Comparison of ENCODE assay signal across 1 cellular context in the genomic region with DNA sequence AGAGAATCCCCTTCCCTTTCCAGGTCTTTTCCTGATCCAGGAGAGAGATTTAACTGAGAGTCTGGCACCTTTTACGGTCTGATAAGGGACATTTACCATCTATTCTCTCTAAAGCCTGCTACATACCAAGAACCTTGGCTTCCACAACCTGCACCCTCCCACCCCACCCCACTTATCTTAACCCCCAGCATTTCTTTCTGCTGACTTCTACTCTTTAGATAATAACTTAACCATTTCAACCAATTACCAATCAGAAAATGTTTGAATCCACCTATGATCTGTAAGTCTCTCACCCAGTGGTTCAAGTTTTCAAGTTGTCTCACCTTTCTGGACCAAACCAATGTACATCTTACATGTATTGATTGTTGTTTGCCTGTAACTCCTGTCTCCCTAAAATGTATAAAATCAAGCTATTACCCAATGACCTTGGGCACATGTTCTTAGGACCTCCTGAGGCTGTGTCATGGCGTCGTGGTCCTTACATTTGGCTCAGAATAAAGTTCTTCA.
TF ChIP-seq lines count a peak whose summit lies in the region.

No MANE protein-coding gene starts in this region.

TF ChIP-seq in K562, 482 proteins besides CTCF, POLR2A, EP300 and RAD21 (continued from another document and continues in another):
- TF ChIP-seq, protein P1, sequence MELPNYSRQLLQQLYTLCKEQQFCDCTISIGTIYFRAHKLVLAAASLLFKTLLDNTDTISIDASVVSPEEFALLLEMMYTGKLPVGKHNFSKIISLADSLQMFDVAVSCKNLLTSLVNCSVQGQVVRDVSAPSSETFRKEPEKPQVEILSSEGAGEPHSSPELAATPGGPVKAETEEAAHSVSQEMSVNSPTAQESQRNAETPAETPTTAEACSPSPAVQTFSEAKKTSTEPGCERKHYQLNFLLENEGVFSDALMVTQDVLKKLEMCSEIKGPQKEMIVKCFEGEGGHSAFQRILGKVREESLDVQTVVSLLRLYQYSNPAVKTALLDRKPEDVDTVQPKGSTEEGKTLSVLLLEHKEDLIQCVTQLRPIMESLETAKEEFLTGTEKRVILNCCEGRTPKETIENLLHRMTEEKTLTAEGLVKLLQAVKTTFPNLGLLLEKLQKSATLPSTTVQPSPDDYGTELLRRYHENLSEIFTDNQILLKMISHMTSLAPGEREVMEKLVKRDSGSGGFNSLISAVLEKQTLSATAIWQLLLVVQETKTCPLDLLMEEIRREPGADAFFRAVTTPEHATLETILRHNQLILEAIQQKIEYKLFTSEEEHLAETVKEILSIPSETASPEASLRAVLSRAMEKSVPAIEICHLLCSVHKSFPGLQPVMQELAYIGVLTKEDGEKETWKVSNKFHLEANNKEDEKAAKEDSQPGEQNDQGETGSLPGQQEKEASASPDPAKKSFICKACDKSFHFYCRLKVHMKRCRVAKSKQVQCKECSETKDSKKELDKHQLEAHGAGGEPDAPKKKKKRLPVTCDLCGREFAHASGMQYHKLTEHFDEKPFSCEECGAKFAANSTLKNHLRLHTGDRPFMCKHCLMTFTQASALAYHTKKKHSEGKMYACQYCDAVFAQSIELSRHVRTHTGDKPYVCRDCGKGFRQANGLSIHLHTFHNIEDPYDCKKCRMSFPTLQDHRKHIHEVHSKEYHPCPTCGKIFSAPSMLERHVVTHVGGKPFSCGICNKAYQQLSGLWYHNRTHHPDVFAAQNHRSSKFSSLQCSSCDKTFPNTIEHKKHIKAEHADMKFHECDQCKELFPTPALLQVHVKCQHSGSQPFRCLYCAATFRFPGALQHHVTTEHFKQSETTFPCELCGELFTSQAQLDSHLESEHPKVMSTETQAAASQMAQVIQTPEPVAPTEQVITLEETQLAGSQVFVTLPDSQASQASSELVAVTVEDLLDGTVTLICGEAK (IDR thresholded peaks at IDR 0.05): peak; percentile 34; the same call in 1 of the 2 replicates
- TF ChIP-seq, protein P1 (CRISPR knock-in tag; IDR thresholded peaks at IDR 0.05): no peak
- TF ChIP-seq HOXB6 (CRISPR knock-in tag; IDR thresholded peaks at IDR 0.05; ENCODE audit: borderline replicate concordance) (no peak), U2AF2 (optimal IDR thresholded peaks at IDR 0.05; ENCODE audit: low read depth, low read length) (no peak), KAT2B (IDR thresholded peaks at IDR 0.05; ENCODE audit: low read depth, low read length) (no peak), DACH1 (IDR thresholded peaks at IDR 0.05; ENCODE audit: partially characterized antibody) (no peak), BCL6 (CRISPR knock-in tag; IDR thresholded peaks at IDR 0.05) (no peak), ZNF347 (CRISPR knock-in tag; IDR thresholded peaks at IDR 0.05; ENCODE audit: low read depth) (no peak), STAG1 (CRISPR knock-in tag; IDR thresholded peaks at IDR 0.05; ENCODE audit: borderline replicate concordance) (no peak), ILK (tag; IDR thresholded peaks at IDR 0.05; ENCODE audit: borderline replicate concordance, low read depth) (no peak), NR3C1 (CRISPR knock-in tag; IDR thresholded peaks at IDR 0.05) (no peak), CREM (IDR thresholded peaks at IDR 0.05; ENCODE audit: low read depth) (no peak), CEBPB (tag; IDR thresholded peaks at IDR 0.05) (peak; percentile 56; the same call in 1 of the 2 replicates), PCBP2 (IDR thresholded peaks at IDR 0.05; ENCODE audit: low read depth, low read length, poor library complexity, severe bottlenecking) (no peak), PYGO2 (tag; IDR thresholded peaks at IDR 0.05) (no peak), IRF2 (CRISPR knock-in tag; IDR thresholded peaks at IDR 0.05) (no peak)
- TF ChIP-seq, protein P2, sequence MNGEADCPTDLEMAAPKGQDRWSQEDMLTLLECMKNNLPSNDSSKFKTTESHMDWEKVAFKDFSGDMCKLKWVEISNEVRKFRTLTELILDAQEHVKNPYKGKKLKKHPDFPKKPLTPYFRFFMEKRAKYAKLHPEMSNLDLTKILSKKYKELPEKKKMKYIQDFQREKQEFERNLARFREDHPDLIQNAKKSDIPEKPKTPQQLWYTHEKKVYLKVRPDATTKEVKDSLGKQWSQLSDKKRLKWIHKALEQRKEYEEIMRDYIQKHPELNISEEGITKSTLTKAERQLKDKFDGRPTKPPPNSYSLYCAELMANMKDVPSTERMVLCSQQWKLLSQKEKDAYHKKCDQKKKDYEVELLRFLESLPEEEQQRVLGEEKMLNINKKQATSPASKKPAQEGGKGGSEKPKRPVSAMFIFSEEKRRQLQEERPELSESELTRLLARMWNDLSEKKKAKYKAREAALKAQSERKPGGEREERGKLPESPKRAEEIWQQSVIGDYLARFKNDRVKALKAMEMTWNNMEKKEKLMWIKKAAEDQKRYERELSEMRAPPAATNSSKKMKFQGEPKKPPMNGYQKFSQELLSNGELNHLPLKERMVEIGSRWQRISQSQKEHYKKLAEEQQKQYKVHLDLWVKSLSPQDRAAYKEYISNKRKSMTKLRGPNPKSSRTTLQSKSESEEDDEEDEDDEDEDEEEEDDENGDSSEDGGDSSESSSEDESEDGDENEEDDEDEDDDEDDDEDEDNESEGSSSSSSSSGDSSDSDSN (IDR thresholded peaks at IDR 0.05; ENCODE audit: borderline replicate concordance in 1 of 2, low read depth in 2 of 2, low read length in 2 of 2): no peak
- TF ChIP-seq, protein P3, sequence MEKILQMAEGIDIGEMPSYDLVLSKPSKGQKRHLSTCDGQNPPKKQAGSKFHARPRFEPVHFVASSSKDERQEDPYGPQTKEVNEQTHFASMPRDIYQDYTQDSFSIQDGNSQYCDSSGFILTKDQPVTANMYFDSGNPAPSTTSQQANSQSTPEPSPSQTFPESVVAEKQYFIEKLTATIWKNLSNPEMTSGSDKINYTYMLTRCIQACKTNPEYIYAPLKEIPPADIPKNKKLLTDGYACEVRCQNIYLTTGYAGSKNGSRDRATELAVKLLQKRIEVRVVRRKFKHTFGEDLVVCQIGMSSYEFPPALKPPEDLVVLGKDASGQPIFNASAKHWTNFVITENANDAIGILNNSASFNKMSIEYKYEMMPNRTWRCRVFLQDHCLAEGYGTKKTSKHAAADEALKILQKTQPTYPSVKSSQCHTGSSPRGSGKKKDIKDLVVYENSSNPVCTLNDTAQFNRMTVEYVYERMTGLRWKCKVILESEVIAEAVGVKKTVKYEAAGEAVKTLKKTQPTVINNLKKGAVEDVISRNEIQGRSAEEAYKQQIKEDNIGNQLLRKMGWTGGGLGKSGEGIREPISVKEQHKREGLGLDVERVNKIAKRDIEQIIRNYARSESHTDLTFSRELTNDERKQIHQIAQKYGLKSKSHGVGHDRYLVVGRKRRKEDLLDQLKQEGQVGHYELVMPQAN (IDR thresholded peaks at IDR 0.05; ENCODE audit: borderline replicate concordance): no peak
- TF ChIP-seq, protein P4, sequence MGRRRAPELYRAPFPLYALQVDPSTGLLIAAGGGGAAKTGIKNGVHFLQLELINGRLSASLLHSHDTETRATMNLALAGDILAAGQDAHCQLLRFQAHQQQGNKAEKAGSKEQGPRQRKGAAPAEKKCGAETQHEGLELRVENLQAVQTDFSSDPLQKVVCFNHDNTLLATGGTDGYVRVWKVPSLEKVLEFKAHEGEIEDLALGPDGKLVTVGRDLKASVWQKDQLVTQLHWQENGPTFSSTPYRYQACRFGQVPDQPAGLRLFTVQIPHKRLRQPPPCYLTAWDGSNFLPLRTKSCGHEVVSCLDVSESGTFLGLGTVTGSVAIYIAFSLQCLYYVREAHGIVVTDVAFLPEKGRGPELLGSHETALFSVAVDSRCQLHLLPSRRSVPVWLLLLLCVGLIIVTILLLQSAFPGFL (CRISPR knock-in tag; IDR thresholded peaks at IDR 0.05): no peak
- TF ChIP-seq, protein P5, sequence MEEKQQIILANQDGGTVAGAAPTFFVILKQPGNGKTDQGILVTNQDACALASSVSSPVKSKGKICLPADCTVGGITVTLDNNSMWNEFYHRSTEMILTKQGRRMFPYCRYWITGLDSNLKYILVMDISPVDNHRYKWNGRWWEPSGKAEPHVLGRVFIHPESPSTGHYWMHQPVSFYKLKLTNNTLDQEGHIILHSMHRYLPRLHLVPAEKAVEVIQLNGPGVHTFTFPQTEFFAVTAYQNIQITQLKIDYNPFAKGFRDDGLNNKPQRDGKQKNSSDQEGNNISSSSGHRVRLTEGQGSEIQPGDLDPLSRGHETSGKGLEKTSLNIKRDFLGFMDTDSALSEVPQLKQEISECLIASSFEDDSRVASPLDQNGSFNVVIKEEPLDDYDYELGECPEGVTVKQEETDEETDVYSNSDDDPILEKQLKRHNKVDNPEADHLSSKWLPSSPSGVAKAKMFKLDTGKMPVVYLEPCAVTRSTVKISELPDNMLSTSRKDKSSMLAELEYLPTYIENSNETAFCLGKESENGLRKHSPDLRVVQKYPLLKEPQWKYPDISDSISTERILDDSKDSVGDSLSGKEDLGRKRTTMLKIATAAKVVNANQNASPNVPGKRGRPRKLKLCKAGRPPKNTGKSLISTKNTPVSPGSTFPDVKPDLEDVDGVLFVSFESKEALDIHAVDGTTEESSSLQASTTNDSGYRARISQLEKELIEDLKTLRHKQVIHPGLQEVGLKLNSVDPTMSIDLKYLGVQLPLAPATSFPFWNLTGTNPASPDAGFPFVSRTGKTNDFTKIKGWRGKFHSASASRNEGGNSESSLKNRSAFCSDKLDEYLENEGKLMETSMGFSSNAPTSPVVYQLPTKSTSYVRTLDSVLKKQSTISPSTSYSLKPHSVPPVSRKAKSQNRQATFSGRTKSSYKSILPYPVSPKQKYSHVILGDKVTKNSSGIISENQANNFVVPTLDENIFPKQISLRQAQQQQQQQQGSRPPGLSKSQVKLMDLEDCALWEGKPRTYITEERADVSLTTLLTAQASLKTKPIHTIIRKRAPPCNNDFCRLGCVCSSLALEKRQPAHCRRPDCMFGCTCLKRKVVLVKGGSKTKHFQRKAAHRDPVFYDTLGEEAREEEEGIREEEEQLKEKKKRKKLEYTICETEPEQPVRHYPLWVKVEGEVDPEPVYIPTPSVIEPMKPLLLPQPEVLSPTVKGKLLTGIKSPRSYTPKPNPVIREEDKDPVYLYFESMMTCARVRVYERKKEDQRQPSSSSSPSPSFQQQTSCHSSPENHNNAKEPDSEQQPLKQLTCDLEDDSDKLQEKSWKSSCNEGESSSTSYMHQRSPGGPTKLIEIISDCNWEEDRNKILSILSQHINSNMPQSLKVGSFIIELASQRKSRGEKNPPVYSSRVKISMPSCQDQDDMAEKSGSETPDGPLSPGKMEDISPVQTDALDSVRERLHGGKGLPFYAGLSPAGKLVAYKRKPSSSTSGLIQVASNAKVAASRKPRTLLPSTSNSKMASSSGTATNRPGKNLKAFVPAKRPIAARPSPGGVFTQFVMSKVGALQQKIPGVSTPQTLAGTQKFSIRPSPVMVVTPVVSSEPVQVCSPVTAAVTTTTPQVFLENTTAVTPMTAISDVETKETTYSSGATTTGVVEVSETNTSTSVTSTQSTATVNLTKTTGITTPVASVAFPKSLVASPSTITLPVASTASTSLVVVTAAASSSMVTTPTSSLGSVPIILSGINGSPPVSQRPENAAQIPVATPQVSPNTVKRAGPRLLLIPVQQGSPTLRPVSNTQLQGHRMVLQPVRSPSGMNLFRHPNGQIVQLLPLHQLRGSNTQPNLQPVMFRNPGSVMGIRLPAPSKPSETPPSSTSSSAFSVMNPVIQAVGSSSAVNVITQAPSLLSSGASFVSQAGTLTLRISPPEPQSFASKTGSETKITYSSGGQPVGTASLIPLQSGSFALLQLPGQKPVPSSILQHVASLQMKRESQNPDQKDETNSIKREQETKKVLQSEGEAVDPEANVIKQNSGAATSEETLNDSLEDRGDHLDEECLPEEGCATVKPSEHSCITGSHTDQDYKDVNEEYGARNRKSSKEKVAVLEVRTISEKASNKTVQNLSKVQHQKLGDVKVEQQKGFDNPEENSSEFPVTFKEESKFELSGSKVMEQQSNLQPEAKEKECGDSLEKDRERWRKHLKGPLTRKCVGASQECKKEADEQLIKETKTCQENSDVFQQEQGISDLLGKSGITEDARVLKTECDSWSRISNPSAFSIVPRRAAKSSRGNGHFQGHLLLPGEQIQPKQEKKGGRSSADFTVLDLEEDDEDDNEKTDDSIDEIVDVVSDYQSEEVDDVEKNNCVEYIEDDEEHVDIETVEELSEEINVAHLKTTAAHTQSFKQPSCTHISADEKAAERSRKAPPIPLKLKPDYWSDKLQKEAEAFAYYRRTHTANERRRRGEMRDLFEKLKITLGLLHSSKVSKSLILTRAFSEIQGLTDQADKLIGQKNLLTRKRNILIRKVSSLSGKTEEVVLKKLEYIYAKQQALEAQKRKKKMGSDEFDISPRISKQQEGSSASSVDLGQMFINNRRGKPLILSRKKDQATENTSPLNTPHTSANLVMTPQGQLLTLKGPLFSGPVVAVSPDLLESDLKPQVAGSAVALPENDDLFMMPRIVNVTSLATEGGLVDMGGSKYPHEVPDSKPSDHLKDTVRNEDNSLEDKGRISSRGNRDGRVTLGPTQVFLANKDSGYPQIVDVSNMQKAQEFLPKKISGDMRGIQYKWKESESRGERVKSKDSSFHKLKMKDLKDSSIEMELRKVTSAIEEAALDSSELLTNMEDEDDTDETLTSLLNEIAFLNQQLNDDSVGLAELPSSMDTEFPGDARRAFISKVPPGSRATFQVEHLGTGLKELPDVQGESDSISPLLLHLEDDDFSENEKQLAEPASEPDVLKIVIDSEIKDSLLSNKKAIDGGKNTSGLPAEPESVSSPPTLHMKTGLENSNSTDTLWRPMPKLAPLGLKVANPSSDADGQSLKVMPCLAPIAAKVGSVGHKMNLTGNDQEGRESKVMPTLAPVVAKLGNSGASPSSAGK (IDR thresholded peaks at IDR 0.05): peak; percentile 67; the same call in 1 of the 2 replicates
- TF ChIP-seq, protein P6, sequence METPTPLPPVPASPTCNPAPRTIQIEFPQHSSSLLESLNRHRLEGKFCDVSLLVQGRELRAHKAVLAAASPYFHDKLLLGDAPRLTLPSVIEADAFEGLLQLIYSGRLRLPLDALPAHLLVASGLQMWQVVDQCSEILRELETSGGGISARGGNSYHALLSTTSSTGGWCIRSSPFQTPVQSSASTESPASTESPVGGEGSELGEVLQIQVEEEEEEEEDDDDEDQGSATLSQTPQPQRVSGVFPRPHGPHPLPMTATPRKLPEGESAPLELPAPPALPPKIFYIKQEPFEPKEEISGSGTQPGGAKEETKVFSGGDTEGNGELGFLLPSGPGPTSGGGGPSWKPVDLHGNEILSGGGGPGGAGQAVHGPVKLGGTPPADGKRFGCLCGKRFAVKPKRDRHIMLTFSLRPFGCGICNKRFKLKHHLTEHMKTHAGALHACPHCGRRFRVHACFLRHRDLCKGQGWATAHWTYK (CRISPR knock-in tag; IDR thresholded peaks at IDR 0.05): no peak
